Comparison of ENCODE assay signal across 10 cellular contexts in genomic region chr15:95024388-95024787, GRCh38.
DNase-seq lines count a peak whose midpoint lies in the region; ATAC-seq and TF ChIP-seq lines count a peak whose summit lies in the region.
"Had no signal": no experiment of that assay in that cellular context is flagged by ENCODE, and none has a peak within 500 bp of the region (broad histone marks: within the 10 kb centered on the region; RNA-seq: fewer than 3 reads in every experiment).

No MANE protein-coding gene starts in this region.

- ATAC-seq in GM18870 (IDR thresholded peaks at IDR 0.05; ENCODE audit: unreplicated experiment): no peak
- no peak for ATAC-seq in GM18909 (IDR thresholded peaks at IDR 0.05; ENCODE audit: poor library complexity, unreplicated experiment)

- H3K4me3 ChIP-seq in HL-60 (replicated peaks; ENCODE audit: insufficient read depth, low read length): no peak overlapping the region
- H3K4me3 ChIP-seq: lung had no signal

- H3K27ac ChIP-seq in HL-60 (replicated peaks) (no peak overlapping the region), VCaP (no peak overlapping the region)

- no peaks in the 10 kb centered on the region for H3K27me3 ChIP-seq in HL-60 (ENCODE audit: insufficient read depth, poor library complexity, severe bottlenecking)

- peak; percentile 11 for TF ChIP-seq CTCF in HL-60 (IDR thresholded peaks at IDR 0.05; ENCODE audit: insufficient read depth, low read length)
- TF ChIP-seq CTCF in VCaP (conservative IDR thresholded peaks at IDR 0.05): peak; percentile 65

- DNase-seq in AG20443 (ENCODE audit: low spot score): peak; percentile 24
- DNase-seq in HL-60 (ENCODE audit: low read depth in 1 of 2, low spot score in 1 of 2): peak in 1 of 2 experiments; percentile 4
- DNase-seq in iris pigment epithelial cell (ENCODE audit: low read depth): peak; percentile 71
- no peak for DNase-seq in stimulated activated CD4-positive, alpha-beta T cell treated with anti-CD3 and anti-CD28 coated beads, Interleukin-12 subunit alpha, Interleukin-12 subunit beta, amount 100 ng/mL, for 4 hours
- no peak for DNase-seq in putamen (ENCODE audit: low spot score)
- DNase-seq: stimulated activated CD8-positive, alpha-beta memory T cell treated with anti-CD3 and anti-CD28 coated beads, Interleukin-4, amount 100 ng/mL, for 48 hours had no signal

Comparison
In these comparisons a context has a peak if more than half of its experiments do, and no peak if none do; other contexts are left out.
1. DNase-seq: peak in AG20443 (single experiment) and iris pigment epithelial cell (single experiment); none in stimulated activated CD4-positive, alpha-beta T cell treated with anti-CD3 and anti-CD28 coated beads, Interleukin-12 subunit alpha, Interleukin-12 subunit beta, amount 100 ng/mL, for 4 hours (single experiment) and putamen (single experiment).